11 cellular contexts compared by ENCODE assay signal in genomic region chr2:47043891-47044239, GRCh38.
DNase-seq lines count a peak whose midpoint lies in the region; ATAC-seq, FAIRE-seq and TF ChIP-seq lines count a peak whose summit lies in the region.
"Had no signal": no experiment of that assay in that cellular context is flagged by ENCODE, and none has a peak within 500 bp of the region (broad histone marks: within the 10 kb centered on the region; RNA-seq: fewer than 3 reads in every experiment).

No MANE protein-coding gene starts in this region.

- H3K9ac ChIP-seq in keratinocyte (ENCODE audit: control insufficient read depth, extremely low read depth, insufficient read depth, low read length), result peak overlapping the region; percentile 87

- no peaks in the 10 kb centered on the region for H3K79me2 ChIP-seq in keratinocyte (ENCODE audit: control insufficient read depth, insufficient read depth, low read length)

- H3K36me3 Mint-ChIP-seq in activated T-helper 17 cell treated with anti-CD3 and anti-CD28 coated beads, Interleukin-2, amount 50 U/mL, for 72 hours (ENCODE audit: low read depth), result peaks cover 79% of the 10 kb centered on the region

- intact Hi-C loops in posterior vena cava (cut with DNase I), result loop anchor here in 1 of 2 donors (10.0 kb wide), 1 partner anchor 231 kb away; no protein-coding TSS in a partner anchor

- H3K4me1 ChIP-seq in keratinocyte (ENCODE audit: control insufficient read depth, extremely low read depth, insufficient read depth, low read length) (peaks cover 32% of the 10 kb centered on the region), suprapubic skin (peaks cover 50% of the 10 kb centered on the region)

- TF ChIP-seq POLR2A in suprapubic skin (IDR thresholded peaks at IDR 0.05) (no peak), erythroblast (IDR thresholded peaks at IDR 0.05; ENCODE audit: low read length) (no peak)

- H3K9me3 ChIP-seq in keratinocyte (ENCODE audit: control insufficient read depth, low read depth, low read length) (no peaks in the 10 kb centered on the region), suprapubic skin (no peaks in the 10 kb centered on the region)

- H3K36me3 ChIP-seq in keratinocyte (ENCODE audit: control insufficient read depth in 2 of 2, extremely low read depth in 1 of 2, insufficient read depth in 2 of 2, low read length in 2 of 2) (peaks cover 5 to 15% of the 10 kb centered on the region in 2 experiments), suprapubic skin (peaks cover 59% of the 10 kb centered on the region)

- H3K27me3 Mint-ChIP-seq in activated T-helper 17 cell treated with anti-CD3 and anti-CD28 coated beads, Interleukin-2, amount 50 U/mL, for 72 hours, result no peaks in the 10 kb centered on the region
- H3K27me3 Mint-ChIP-seq: activated naive CD8-positive, alpha-beta T cell treated with anti-CD3 and anti-CD28 coated beads, Interleukin-2, amount 50 U/mL, for 24 hours had no signal

- TF ChIP-seq CTCF in keratinocyte (optimal IDR thresholded peaks at IDR 0.05 in 1 of 3, IDR thresholded peaks at IDR 0.05 in 1 of 3, conservative IDR thresholded peaks at IDR 0.05 in 1 of 3; ENCODE audit: extremely low read depth in 1 of 3, insufficient read depth in 2 of 3, low read length in 3 of 3), result no peak
- TF ChIP-seq CTCF in suprapubic skin (IDR thresholded peaks at IDR 0.05), result no peak

- H3K4me1 Mint-ChIP-seq in activated T-helper 17 cell treated with anti-CD3 and anti-CD28 coated beads, Interleukin-2, amount 50 U/mL, for 72 hours, result peaks cover 10% of the 10 kb centered on the region

- no peaks in the 10 kb centered on the region for H4K20me1 ChIP-seq in keratinocyte (ENCODE audit: control insufficient read depth, extremely low read depth, insufficient read depth, low read length)

- dilution Hi-C loops in keratinocyte (cut with MboI; ENCODE audit: extremely low pct_ligation_motif_present, low sequenced_read_pairs), result no loop called here

- DNase-seq in DMS 273 (lab: John Stamatoyannopoulos, UW; ENCODE audit: unreplicated experiment), result peak; percentile 52
- DNase-seq in DMS 273 treated with DMSO at 0.1 percent for 48 hours (lab: John Stamatoyannopoulos, UW), result no peak
- DNase-seq in keratinocyte (ENCODE audit: low read depth, low spot score), result no peak
- DNase-seq in suprapubic skin (ENCODE audit: low spot score in 2 of 2), result no peak
- no peak for DNase-seq in posterior vena cava (ENCODE audit: low spot score)
- no peak for DNase-seq in erythroblast (lab: John Stamatoyannopoulos, UW)
- no peak for DNase-seq in activated T-cell treated with anti-CD3 and anti-CD28 coated beads for 4 hours
- DNase-seq: activated naive CD8-positive, alpha-beta T cell treated with anti-CD3 and anti-CD28 coated beads, Interleukin-2, amount 50 U/mL, for 24 hours had no signal

- H3K27ac Mint-ChIP-seq in activated T-helper 17 cell treated with anti-CD3 and anti-CD28 coated beads, Interleukin-2, amount 50 U/mL, for 72 hours, result peak overlapping the region; percentile 84
- H3K27ac Mint-ChIP-seq: activated naive CD8-positive, alpha-beta T cell treated with anti-CD3 and anti-CD28 coated beads, Interleukin-2, amount 50 U/mL, for 24 hours had no signal

- WGBS in suprapubic skin, result 68% methylated on average over 4 of the region's 4 CpGs

- H3K27me3 ChIP-seq in keratinocyte (ENCODE audit: control insufficient read depth, extremely low read depth, insufficient read depth, low read length) (no peaks in the 10 kb centered on the region), suprapubic skin (no peaks in the 10 kb centered on the region)

- no peaks in the 10 kb centered on the region for H3K9me3 Mint-ChIP-seq in activated T-helper 17 cell treated with anti-CD3 and anti-CD28 coated beads, Interleukin-2, amount 50 U/mL, for 72 hours
- H3K9me3 Mint-ChIP-seq: activated naive CD8-positive, alpha-beta T cell treated with anti-CD3 and anti-CD28 coated beads, Interleukin-2, amount 50 U/mL, for 24 hours; neural crest cell had no signal

- H3K4me2 ChIP-seq in keratinocyte (ENCODE audit: control insufficient read depth, extremely low read depth, insufficient read depth, low read depth, low read length), result peak overlapping the region; percentile 97

- TF ChIP-seq EP300 in suprapubic skin (IDR thresholded peaks at IDR 0.05), result no peak

- no peak for FAIRE-seq in keratinocyte (lab: Jason Lieb, UNC)

- H3K4me3 ChIP-seq in keratinocyte (ENCODE audit: control insufficient read depth in 2 of 3, extremely low read depth in 1 of 3, insufficient read depth in 2 of 3, low read depth in 1 of 3, low read length in 3 of 3) (peak overlapping the region in 1 of 3 experiments; percentile 70), suprapubic skin (no peak overlapping the region)

- no peak overlapping the region for H2AFZ ChIP-seq in keratinocyte (ENCODE audit: control insufficient read depth, low read length)

- no peak overlapping the region for H3K4me3 Mint-ChIP-seq in activated T-helper 17 cell treated with anti-CD3 and anti-CD28 coated beads, Interleukin-2, amount 50 U/mL, for 72 hours
- H3K4me3 Mint-ChIP-seq: activated naive CD8-positive, alpha-beta T cell treated with anti-CD3 and anti-CD28 coated beads, Interleukin-2, amount 50 U/mL, for 24 hours; neural crest cell had no signal

- no peaks in the 10 kb centered on the region for H3K9me1 ChIP-seq in keratinocyte (ENCODE audit: control insufficient read depth, extremely low read depth, insufficient read depth, low read length)

- peak overlapping the region; percentile 92 for H3K27ac ChIP-seq in keratinocyte (ENCODE audit: control insufficient read depth, insufficient read depth, low read length)
- H3K27ac ChIP-seq in suprapubic skin, result peak overlapping the region; percentile 66
- H3K27ac ChIP-seq: 22Rv1 had no signal

- no peak for ATAC-seq in activated T-helper 17 cell treated with anti-CD3 and anti-CD28 coated beads, Interleukin-2, amount 50 U/mL, for 72 hours (replicated peaks)
- ATAC-seq: activated naive CD8-positive, alpha-beta T cell treated with anti-CD3 and anti-CD28 coated beads, Interleukin-2, amount 50 U/mL, for 24 hours had no signal
